1 cellular context compared by ENCODE assay signal in the genomic region with DNA sequence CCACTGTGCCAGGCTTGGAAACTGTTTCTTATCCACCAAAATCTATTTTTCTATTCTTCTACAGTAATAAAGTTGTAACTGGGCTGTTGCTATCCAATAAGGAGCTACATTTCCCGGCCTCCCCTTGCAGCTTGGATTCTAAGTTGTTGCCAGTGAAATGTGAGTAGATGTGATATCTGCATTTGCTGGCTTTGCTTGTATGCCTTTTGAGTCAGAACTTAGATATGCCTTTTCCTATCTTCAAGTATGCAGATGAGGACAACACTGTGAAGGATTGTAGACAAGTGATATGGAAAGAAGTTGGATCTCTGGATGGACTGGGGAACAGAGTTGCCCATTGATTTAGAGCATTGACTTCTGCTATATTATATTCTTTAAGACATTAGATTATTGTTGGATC.
A peak's percentile ranks its signal among the peaks of the same experiment; 100 is the strongest.
TF ChIP-seq lines count a peak whose summit lies in the region.

No MANE protein-coding gene starts in this region.

TF ChIP-seq in K562, 482 proteins besides CTCF, POLR2A, EP300 and RAD21:
- TF ChIP-seq FOSL1 (tag; conservative IDR thresholded peaks at IDR 0.05) (0 out of 2 replicates have a peak, but pooled peaks have one; percentile 8), NCOR1 (IDR thresholded peaks at IDR 0.05) (no peak)
